Comparison of ENCODE assay signal across 21 cellular contexts in genomic region chr1:234381699-234382555, GRCh38. TPM values are rescaled to one million over a fixed set of nuclear protein-coding genes. Genes with fewer than 3 reads are reported as not detected.
DNase-seq lines count a peak whose midpoint lies in the region; ATAC-seq, FAIRE-seq and TF ChIP-seq lines count a peak whose summit lies in the region.
"Had no signal": no experiment of that assay in that cellular context is flagged by ENCODE, and none has a peak within 500 bp of the region (broad histone marks: within the 10 kb centered on the region; RNA-seq: fewer than 3 reads in every experiment).

No MANE protein-coding gene starts in this region.

- H3K36me3 ChIP-seq in breast epithelium (peaks cover 4% of the 10 kb centered on the region), esophagus muscularis mucosa (peaks cover 20 to 62% (median 39%) of the 10 kb centered on the region in 4 donors)

- no peaks in the 10 kb centered on the region for H3K9me3 ChIP-seq in breast epithelium
- H3K9me3 ChIP-seq in esophagus muscularis mucosa, result no peaks in the 10 kb centered on the region

- H3K27ac ChIP-seq in breast epithelium, result no peak overlapping the region
- no peak overlapping the region for H3K27ac ChIP-seq in esophagus muscularis mucosa (replicated peaks in 1 of 4)
- H3K27ac ChIP-seq: 22Rv1, BLaER1, RWPE1 had no signal

- POLR2A ChIA-PET in activated CD4-positive, alpha-beta T cell treated with anti-CD3 and anti-CD28 coated beads for 36 hours (lab: Charles Lee), result no interaction called here
- POLR2A ChIA-PET in MCF 10A (lab: Yijun Ruan, JAX), result interaction anchor here (0.5 to 5.7 kb wide), 3 partner anchors 9 to 743 kb away, joined by 4 to 97 read pairs (median 5); partner anchors contain the start of gene COA6

- no peaks in the 10 kb centered on the region for H3K27me3 ChIP-seq in breast epithelium
- H3K27me3 ChIP-seq in esophagus muscularis mucosa, result no peaks in the 10 kb centered on the region
- H3K27me3 ChIP-seq: BLaER1 had no signal

- CTCF ChIA-PET in activated CD4-positive, alpha-beta T cell treated with anti-CD3 and anti-CD28 coated beads for 36 hours (lab: Charles Lee), result interaction anchor here (0.7 kb wide), 1 partner anchor 107 kb away, joined by 3 read pairs; no protein-coding TSS in a partner anchor
- CTCF ChIA-PET in MCF 10A (lab: Yijun Ruan, JAX), result interaction anchor here (1.5 kb wide), 1 partner anchor 55 kb away, joined by 3 read pairs; no protein-coding TSS in a partner anchor

- peaks cover 29% of the 10 kb centered on the region for H3K4me1 Mint-ChIP-seq in activated CD4-positive, alpha-beta T cell treated with anti-CD3 and anti-CD28 coated beads for 36 hours
- H3K4me1 Mint-ChIP-seq in MCF 10A (ENCODE audit: insufficient read depth, unreplicated experiment), result peaks cover 15% of the 10 kb centered on the region
- peaks cover 42% of the 10 kb centered on the region for H3K4me1 Mint-ChIP-seq in stimulated activated memory B cell treated with anti-CD40 and anti-IgM and Interleukin-4, amounts not matched to agents 10 μg/mL and 1 μg/mL and 100 μg/mL, for 72 hours

- no peak for TF ChIP-seq EP300 in esophagus muscularis mucosa (IDR thresholded peaks at IDR 0.05)

- TF ChIP-seq POLR2A in breast epithelium (IDR thresholded peaks at IDR 0.05) (no peak), esophagus muscularis mucosa (IDR thresholded peaks at IDR 0.05; ENCODE audit: low read depth) (no peak)

- no peak for ATAC-seq in activated CD4-positive, alpha-beta T cell treated with anti-CD3 and anti-CD28 coated beads for 36 hours
- ATAC-seq in stimulated activated memory B cell treated with anti-CD40 and anti-IgM and Interleukin-4, amounts not matched to agents 10 μg/mL and 1 μg/mL and 100 μg/mL, for 72 hours, result no peak
- no peak for ATAC-seq in HG03460 (IDR thresholded peaks at IDR 0.05; ENCODE audit: unreplicated experiment)
- ATAC-seq: PC-3 had no signal

- FAIRE-seq in frontal cortex (lab: Jason Lieb, UNC), result no peak
- FAIRE-seq: H1 had no signal

- peaks cover 3% of the 10 kb centered on the region for H3K9me3 Mint-ChIP-seq in activated CD4-positive, alpha-beta T cell treated with anti-CD3 and anti-CD28 coated beads for 36 hours (ENCODE audit: low read depth)
- no peaks in the 10 kb centered on the region for H3K9me3 Mint-ChIP-seq in MCF 10A (ENCODE audit: unreplicated experiment)
- peaks cover 7% of the 10 kb centered on the region for H3K9me3 Mint-ChIP-seq in stimulated activated memory B cell treated with anti-CD40 and anti-IgM and Interleukin-4, amounts not matched to agents 10 μg/mL and 1 μg/mL and 100 μg/mL, for 72 hours

- H3K4me3 ChIP-seq in breast epithelium (no peak overlapping the region), esophagus muscularis mucosa (no peak overlapping the region)
- H3K4me3 ChIP-seq: BLaER1 had no signal

- 90% methylated on average over 10 of the region's 10 CpGs for WGBS in esophagus muscularis mucosa

- no peak overlapping the region for H3K4me3 Mint-ChIP-seq in activated CD4-positive, alpha-beta T cell treated with anti-CD3 and anti-CD28 coated beads for 36 hours
- no peak overlapping the region for H3K4me3 Mint-ChIP-seq in MCF 10A (ENCODE audit: unreplicated experiment)
- H3K4me3 Mint-ChIP-seq in stimulated activated memory B cell treated with anti-CD40 and anti-IgM and Interleukin-4, amounts not matched to agents 10 μg/mL and 1 μg/mL and 100 μg/mL, for 72 hours, result no peak overlapping the region

- intact Hi-C loops in activated CD4-positive, alpha-beta T cell treated with anti-CD3 and anti-CD28 coated beads for 36 hours (cut with DNase I, micrococcal nuclease), result no loop called here
- intact Hi-C loops in MCF 10A (cut with micrococcal nuclease) (no loop called here), breast epithelium (cut with DNase I; ENCODE audit: low total_unique reads) (no loop called here), esophagus muscularis mucosa (cut with DNase I) (no loop called here)

- DNase-seq in activated CD4-positive, alpha-beta T cell treated with anti-CD3 and anti-CD28 coated beads for 36 hours, result no peak
- no peak for DNase-seq in activated CD4-positive, alpha-beta T cell treated with anti-CD3 and anti-CD28 coated beads, Interleukin-2, amount 50 U/mL, for 4 hours
- DNase-seq in MCF 10A (ENCODE audit: unreplicated experiment) (no peak), breast epithelium (ENCODE audit: low spot score in 2 of 2) (no peak), esophagus muscularis mucosa (ENCODE audit: extremely low spot score) (peak; percentile 64), frontal cortex (ENCODE audit: low spot score in 2 of 2) (no peak)
- DNase-seq: COR-L47, DMS153, MV-4-11, NCI-H1417 treated with DMSO at 0.1 percent for 48 hours, NCI-H2029, NCI-H2171 treated with DMSO at 0.1 percent for 48 hours, NCI-H446 treated with DMSO at 0.1 percent for 48 hours, NCI-H774, PC-3 had no signal

- peaks cover 49% of the 10 kb centered on the region for H3K36me3 Mint-ChIP-seq in activated CD4-positive, alpha-beta T cell treated with anti-CD3 and anti-CD28 coated beads for 36 hours (ENCODE audit: low read depth)
- H3K36me3 Mint-ChIP-seq in MCF 10A (ENCODE audit: insufficient read depth, unreplicated experiment), result peaks cover 82% of the 10 kb centered on the region
- peaks cover 78% of the 10 kb centered on the region for H3K36me3 Mint-ChIP-seq in stimulated activated memory B cell treated with anti-CD40 and anti-IgM and Interleukin-4, amounts not matched to agents 10 μg/mL and 1 μg/mL and 100 μg/mL, for 72 hours

- TF ChIP-seq CTCF in MCF 10A (IDR thresholded peaks at IDR 0.05; ENCODE audit: unreplicated experiment), result no peak
- no peak for TF ChIP-seq CTCF in breast epithelium (IDR thresholded peaks at IDR 0.05)
- TF ChIP-seq CTCF in esophagus muscularis mucosa (IDR thresholded peaks at IDR 0.05), result no peak

- H3K27me3 Mint-ChIP-seq in activated CD4-positive, alpha-beta T cell treated with anti-CD3 and anti-CD28 coated beads for 36 hours, result no peaks in the 10 kb centered on the region
- H3K27me3 Mint-ChIP-seq in MCF 10A (ENCODE audit: insufficient read depth, unreplicated experiment), result no peaks in the 10 kb centered on the region
- H3K27me3 Mint-ChIP-seq in stimulated activated memory B cell treated with anti-CD40 and anti-IgM and Interleukin-4, amounts not matched to agents 10 μg/mL and 1 μg/mL and 100 μg/mL, for 72 hours, result no peaks in the 10 kb centered on the region

- H3K27ac Mint-ChIP-seq in activated CD4-positive, alpha-beta T cell treated with anti-CD3 and anti-CD28 coated beads for 36 hours, result peak overlapping the region; percentile 62
- H3K27ac Mint-ChIP-seq in MCF 10A (ENCODE audit: low read depth, unreplicated experiment), result peak overlapping the region; percentile 55
- H3K27ac Mint-ChIP-seq in stimulated activated memory B cell treated with anti-CD40 and anti-IgM and Interleukin-4, amounts not matched to agents 10 μg/mL and 1 μg/mL and 100 μg/mL, for 72 hours, result peak overlapping the region; percentile 17

- no TSS peak for BruUV-seq in MCF 10A (replicated peaks; lab: Mats Ljungman, UMichigan)

- H3K4me1 ChIP-seq in breast epithelium, result no peaks in the 10 kb centered on the region
- H3K4me1 ChIP-seq in esophagus muscularis mucosa, result peaks cover 0 to under 1% (median 0%) of the 10 kb centered on the region in 4 donors
- H3K4me1 ChIP-seq: BLaER1 had no signal

RNA-seq across cellular contexts. Expression of gene COA6, which starts 8.7 kb away (rescaled TPM):
- 10 to 100 TPM; 56.5 to 69.5 TPM for total RNA-seq in activated CD4-positive, alpha-beta T cell treated with anti-CD3 and anti-CD28 coated beads for 36 hours
- total RNA-seq in MCF 10A (2022) (114 and 115 TPM in 2 replicates), breast epithelium (10 to 100 TPM; 10.4 to 17.7 (median 14.6) TPM), esophagus muscularis mucosa (10 to 100 TPM in 3 of 4 donors, 1 to 10 TPM in 1; 9.4 to 18.3 (median 16.0) TPM), frontal cortex (14.3 TPM)
